In genomic region chr3:98406034-98406433, GRCh38 we compare ENCODE assay signal across 25 cellular contexts. TPM values are rescaled to one million over a fixed set of nuclear protein-coding genes. Genes with fewer than 3 reads are reported as not detected.
A peak's percentile ranks its signal among the peaks of the same experiment; 100 is the strongest.
DNase-seq lines count a peak whose midpoint lies in the region; ATAC-seq, FAIRE-seq and TF ChIP-seq lines count a peak whose summit lies in the region.
"Had no signal": no experiment of that assay in that cellular context is flagged by ENCODE, and none has a peak within 500 bp of the region (broad histone marks: within the 10 kb centered on the region; RNA-seq: fewer than 3 reads in every experiment).

No MANE protein-coding gene starts in this region.

- H3K27me3 Mint-ChIP-seq in progenitor cell of endocrine pancreas = no peaks in the 10 kb centered on the region
- H3K27me3 Mint-ChIP-seq: IgD-negative memory B cell had no signal

- H3K27ac Mint-ChIP-seq in progenitor cell of endocrine pancreas = no peak overlapping the region
- H3K27ac Mint-ChIP-seq: CD14-positive monocyte, IgD-negative memory B cell had no signal

- no peaks in the 10 kb centered on the region for H3F3A ChIP-seq in MM.1S (ENCODE audit: insufficient read depth, low read length)

- H3K9me2 ChIP-seq in MM.1S (replicated peaks; ENCODE audit: insufficient read depth, low read length) = no peaks in the 10 kb centered on the region

- no peak overlapping the region for H3K4me3 Mint-ChIP-seq in progenitor cell of endocrine pancreas (ENCODE audit: low read depth)
- H3K4me3 Mint-ChIP-seq: CD14-positive monocyte, IgD-negative memory B cell had no signal

- no peaks in the 10 kb centered on the region for H4K20me1 ChIP-seq in MM.1S (ENCODE audit: insufficient read depth, low read length)

- no peaks in the 10 kb centered on the region for H3K36me3 Mint-ChIP-seq in progenitor cell of endocrine pancreas (ENCODE audit: insufficient read depth)
- H3K36me3 Mint-ChIP-seq: CD14-positive monocyte had no signal

- H3K9ac ChIP-seq in MM.1S (ENCODE audit: low read length) = no peak overlapping the region
- H3K9ac ChIP-seq in kidney (ENCODE audit: low read length in 2 of 2) = no peak overlapping the region

- TF ChIP-seq CTCF in MM.1S (IDR thresholded peaks at IDR 0.05; ENCODE audit: low read length) = no peak
- TF ChIP-seq CTCF in heart left ventricle (IDR thresholded peaks at IDR 0.05) = no peak
- no peak for TF ChIP-seq CTCF in progenitor cell of endocrine pancreas (IDR thresholded peaks at IDR 0.05; ENCODE audit: unreplicated experiment)
- no peak for TF ChIP-seq CTCF in kidney (IDR thresholded peaks at IDR 0.05; ENCODE audit: borderline replicate concordance, extremely low read depth, insufficient read depth)

- H2AFZ ChIP-seq in MM.1S (ENCODE audit: low read length) = no peak overlapping the region

- DNase-seq in GM12891 (ENCODE audit: insufficient read length, low spot score) = no peak
- DNase-seq in MM.1S = peak; percentile 34
- peak; percentile 42 for DNase-seq in RPMI8226
- DNase-seq in heart left ventricle = no peak
- no peak for DNase-seq in SW480 (ENCODE audit: low spot score)
- no peak for DNase-seq in progenitor cell of endocrine pancreas (ENCODE audit: low spot score, unreplicated experiment)
- no peak for DNase-seq in kidney
- DNase-seq: EL, NCI-H1048, NCI-H1436 treated with DMSO at 0.1 percent for 48 hours, NCI-H2029 treated with DMSO at 0.1 percent for 48 hours, NCI-H2171 treated with DMSO at 0.1 percent for 48 hours, NCI-H510A, NCI-H82, SJCRH30 had no signal

- H3K9me3 ChIP-seq in MM.1S (replicated peaks; ENCODE audit: insufficient read depth, low read length) (no peaks in the 10 kb centered on the region), heart left ventricle (peaks cover 0 to 63% (median 25%) of the 10 kb centered on the region in 12 donors), kidney (ENCODE audit: control insufficient read depth in 1 of 2, low read length in 2 of 2) (peaks cover 7 to 17% of the 10 kb centered on the region in 2 donors)
- H3K9me3 ChIP-seq: A549, SJCRH30 had no signal

- FAIRE-seq in GM12891 (lab: Jason Lieb, UNC) = no peak
- FAIRE-seq in kidney (lab: Jason Lieb, UNC) = no peak
- FAIRE-seq: A549, H1, HTR-8/SVneo had no signal

- no peak overlapping the region for H3K27ac ChIP-seq in MM.1S (ENCODE audit: low read length)
- H3K27ac ChIP-seq in heart left ventricle = no peak overlapping the region
- H3K27ac ChIP-seq in kidney (ENCODE audit: low read depth in 2 of 2, low read length in 2 of 2) = no peak overlapping the region
- H3K27ac ChIP-seq: A549, HL-60, SJCRH30 had no signal

- peaks cover 45% of the 10 kb centered on the region for H3K9me3 Mint-ChIP-seq in progenitor cell of endocrine pancreas (ENCODE audit: low read depth)

- peak overlapping the region; percentile 29; the same call in 1 of the 2 replicates for H3K4me2 ChIP-seq in MM.1S (ENCODE audit: low read depth, low read length)
- H3K4me2 ChIP-seq: A549 had no signal

- WGBS in heart left ventricle, 4 donors = 83 to 93% (median 89%) methylated on average over 2 of the region's 2 CpGs

- TF ChIP-seq POLR2A in GM12891 (IDR thresholded peaks at IDR 0.05; ENCODE audit: low read depth, low read length) (no peak), heart left ventricle (IDR thresholded peaks at IDR 0.05) (no peak)

- H3K27me3 ChIP-seq in MM.1S (replicated peaks; ENCODE audit: insufficient read depth, low read length) (no peaks in the 10 kb centered on the region), heart left ventricle (no peaks in the 10 kb centered on the region)
- H3K27me3 ChIP-seq: SJCRH30 had no signal

- intact Hi-C loops in heart left ventricle (cut with DNase I) = no loop called here
- intact Hi-C loops in kidney (cut with DNase I) = no loop called here

- ATAC-seq in GM21576 (IDR thresholded peaks at IDR 0.05; ENCODE audit: unreplicated experiment) (peak; percentile 58), heart left ventricle (no peak)
- ATAC-seq: A549 had no signal

- H3K4me3 ChIP-seq in MM.1S (ENCODE audit: low read length) (no peak overlapping the region), heart left ventricle (no peak overlapping the region), kidney (ENCODE audit: low read length in 2 of 2) (no peak overlapping the region)
- H3K4me3 ChIP-seq: A549, SJCRH30 had no signal

- H3K4me1 ChIP-seq in MM.1S (ENCODE audit: low read length) = no peaks in the 10 kb centered on the region
- H3K4me1 ChIP-seq in heart left ventricle = no peaks in the 10 kb centered on the region
- H3K4me1 ChIP-seq in kidney (ENCODE audit: control insufficient read depth in 1 of 2, insufficient read depth in 1 of 2, low read depth in 1 of 2, low read length in 2 of 2) = no peaks in the 10 kb centered on the region
- H3K4me1 ChIP-seq: A549, SJCRH30 had no signal

- H3K79me2 ChIP-seq in MM.1S (ENCODE audit: low read length) = no peaks in the 10 kb centered on the region

- H3K36me3 ChIP-seq in MM.1S (replicated peaks; ENCODE audit: insufficient read depth, low read length) (no peaks in the 10 kb centered on the region), heart left ventricle (no peaks in the 10 kb centered on the region), kidney (ENCODE audit: control insufficient read depth in 1 of 2, insufficient read depth in 2 of 2, low read length in 2 of 2) (no peaks in the 10 kb centered on the region)
- H3K36me3 ChIP-seq: SJCRH30 had no signal

- no peaks in the 10 kb centered on the region for H3K4me1 Mint-ChIP-seq in progenitor cell of endocrine pancreas (ENCODE audit: low read depth)
- H3K4me1 Mint-ChIP-seq: CD14-positive monocyte had no signal

TF ChIP-seq in GM12891, 5 proteins besides CTCF, POLR2A, EP300 and RAD21:
- TF ChIP-seq SPI1 (IDR thresholded peaks at IDR 0.05; ENCODE audit: low read depth, low read length) (peak; percentile 91), TAF1 (IDR thresholded peaks at IDR 0.05; ENCODE audit: low read depth, low read length) (no peak)

RNA-seq across cellular contexts. Expression of gene OR5K3, which starts 15.6 kb away (rescaled TPM):
- not detected for polyA plus RNA-seq in GM12891 (2012; ENCODE audit: low read depth, missing spikeins)
- total RNA-seq in heart left ventricle = not detected
- not detected for polyA plus RNA-seq in heart left ventricle
- total RNA-seq in progenitor cell of endocrine pancreas = not detected in 2 replicates
- not detected for total RNA-seq in kidney
- not detected for polyA plus RNA-seq in kidney (ENCODE audit: insufficient read depth, low read depth, low replicate concordance)
- total RNA-seq: H1; LHCN-M2; RPMI7951; SJCRH30; T-helper 2 cell treated with Interferon-gamma antibody and Interleukin-4, amounts not matched to agents 100 ng/mL and 5 ng/mL, for 36 hours had no signal
- polyA plus RNA-seq: A549, CD14-positive monocyte, H1, IgD-negative memory B cell had no signal

RNA-seq across cellular contexts. Expression of gene OR5K4, which starts 52.4 kb away (rescaled TPM):
- not detected for polyA plus RNA-seq in GM12891 (2012; ENCODE audit: low read depth, missing spikeins)
- total RNA-seq in heart left ventricle (not detected), progenitor cell of endocrine pancreas (not detected in 2 replicates), kidney (not detected)
- polyA plus RNA-seq in heart left ventricle (not detected), kidney (ENCODE audit: insufficient read depth, low read depth, low replicate concordance) (not detected)
- total RNA-seq: H1; LHCN-M2; RPMI7951; SJCRH30; T-helper 2 cell treated with Interferon-gamma antibody and Interleukin-4, amounts not matched to agents 100 ng/mL and 5 ng/mL, for 36 hours had no signal
- polyA plus RNA-seq: A549, CD14-positive monocyte, H1, IgD-negative memory B cell had no signal

RNA-seq across cellular contexts. Expression of gene OR5K1, which starts 57.0 kb away (rescaled TPM):
- polyA plus RNA-seq in GM12891 (2012; ENCODE audit: low read depth, missing spikeins) = not detected
- total RNA-seq in heart left ventricle (not detected), progenitor cell of endocrine pancreas (not detected in 2 replicates), kidney (not detected)
- polyA plus RNA-seq in heart left ventricle (not detected), kidney (ENCODE audit: insufficient read depth, low read depth, low replicate concordance) (not detected)
- total RNA-seq: H1; LHCN-M2; RPMI7951; SJCRH30; T-helper 2 cell treated with Interferon-gamma antibody and Interleukin-4, amounts not matched to agents 100 ng/mL and 5 ng/mL, for 36 hours had no signal
- polyA plus RNA-seq: A549, CD14-positive monocyte, H1, IgD-negative memory B cell had no signal

Comparison
In these comparisons a context has a peak if more than half of its experiments do, and no peak if none do; other contexts are left out.
1. DNase-seq: peak in MM.1S (single experiment) and RPMI8226 (single experiment); none in GM12891 (single experiment), heart left ventricle (0 of 5), SW480 (single experiment), progenitor cell of endocrine pancreas (single experiment) and kidney (single experiment).